Comparison of ENCODE assay signal across 19 cellular contexts in genomic region chr11:8221025-8221723, GRCh38. TPM values are rescaled to one million over a fixed set of nuclear protein-coding genes. Genes with fewer than 3 reads are reported as not detected.
A peak's percentile ranks its signal among the peaks of the same experiment; 100 is the strongest.
DNase-seq lines count a peak whose midpoint lies in the region; ATAC-seq, FAIRE-seq and TF ChIP-seq lines count a peak whose summit lies in the region.
"Had no signal": no experiment of that assay in that cellular context is flagged by ENCODE, and none has a peak within 500 bp of the region (broad histone marks: within the 10 kb centered on the region; RNA-seq: fewer than 3 reads in every experiment).

No MANE protein-coding gene starts in this region.

- no peak overlapping the region for H2BK15ac ChIP-seq in neuronal stem cell (ENCODE audit: low read length)

- H4K91ac ChIP-seq in neuronal stem cell (ENCODE audit: low read depth, low read length, poor library complexity), result no peak overlapping the region

- H3K4ac ChIP-seq in neuronal stem cell (ENCODE audit: low read length), result peak overlapping the region; percentile 17

- no peaks in the 10 kb centered on the region for H3F3A ChIP-seq in GM23248 (ENCODE audit: insufficient read depth)

- H3K9me3 Mint-ChIP-seq in progenitor cell of endocrine pancreas (ENCODE audit: low read depth), result no peaks in the 10 kb centered on the region
- H3K9me3 Mint-ChIP-seq in activated naive CD8-positive, alpha-beta T cell treated with anti-CD3 and anti-CD28 coated beads for 36 hours, result no peaks in the 10 kb centered on the region
- H3K9me3 Mint-ChIP-seq: CD4-positive, alpha-beta T cell had no signal

- no peak overlapping the region for H3K14ac ChIP-seq in neuronal stem cell (ENCODE audit: low read length)

- H3K4me3 Mint-ChIP-seq in progenitor cell of endocrine pancreas (ENCODE audit: low read depth), result no peak overlapping the region
- H3K4me3 Mint-ChIP-seq in activated naive CD8-positive, alpha-beta T cell treated with anti-CD3 and anti-CD28 coated beads for 36 hours, result no peak overlapping the region
- H3K4me3 Mint-ChIP-seq: B cell; CD4-positive, alpha-beta T cell had no signal

- 67 to 71% methylated on average over 9 of the region's 9 CpGs for WGBS in GM23248 (ENCODE audit: low coverage in 1 of 2, low lambda C conversion rate in 2 of 2, missing lambda C conversion rate in 2 of 2), 2 experiments
- no CpG with 5 or more reads among the region's 9 CpGs for WGBS in neuronal stem cell (ENCODE audit: extremely low coverage in 2 of 2, insufficient read length in 2 of 2, insufficient replicate concordance in 1 of 2), 2 donors

- H3K4me1 Mint-ChIP-seq in progenitor cell of endocrine pancreas (ENCODE audit: low read depth), result no peaks in the 10 kb centered on the region
- no peaks in the 10 kb centered on the region for H3K4me1 Mint-ChIP-seq in activated naive CD8-positive, alpha-beta T cell treated with anti-CD3 and anti-CD28 coated beads for 36 hours

- intact Hi-C loops in kidney (cut with DNase I) (loop anchor here (5.0 kb wide), 1 partner anchor 346 kb away; no protein-coding TSS in a partner anchor), upper lobe of right lung (cut with DNase I) (loop anchor here (10.0 kb wide), 1 partner anchor 344 kb away; no protein-coding TSS in a partner anchor)

- no peak overlapping the region for H2BK12ac ChIP-seq in neuronal stem cell (ENCODE audit: low read length)

- TF ChIP-seq CTCF in kidney (IDR thresholded peaks at IDR 0.05; ENCODE audit: borderline replicate concordance, extremely low read depth, insufficient read depth) (no peak), upper lobe of right lung (IDR thresholded peaks at IDR 0.05) (no peak), progenitor cell of endocrine pancreas (IDR thresholded peaks at IDR 0.05; ENCODE audit: unreplicated experiment) (no peak)

- H3K79me2 ChIP-seq in GM23248 (ENCODE audit: insufficient read depth), result no peaks in the 10 kb centered on the region

- H3K36me3 Mint-ChIP-seq in progenitor cell of endocrine pancreas (ENCODE audit: insufficient read depth), result no peaks in the 10 kb centered on the region
- no peaks in the 10 kb centered on the region for H3K36me3 Mint-ChIP-seq in activated naive CD8-positive, alpha-beta T cell treated with anti-CD3 and anti-CD28 coated beads for 36 hours

- H3K23ac ChIP-seq in neuronal stem cell (ENCODE audit: low read depth, low read length, poor library complexity), result no peak overlapping the region

- DNase-seq in GM23248 (peak; percentile 32), kidney (peak; percentile 34), neuronal stem cell (ENCODE audit: low spot score) (no peak), upper lobe of right lung (peak; percentile 51), progenitor cell of endocrine pancreas (ENCODE audit: low spot score, unreplicated experiment) (no peak)
- no peak for DNase-seq in activated naive CD8-positive, alpha-beta T cell treated with anti-CD3 and anti-CD28 coated beads for 36 hours
- DNase-seq: ACHN; C1 segment of cervical spinal cord; CD4-positive, alpha-beta T cell; DMS79; EL; GDM1; IMR-90 had no signal

- H2BK5ac ChIP-seq in neuronal stem cell (ENCODE audit: low read length), result no peak overlapping the region

- H2BK120ac ChIP-seq in neuronal stem cell (ENCODE audit: low read depth, low read length), result no peak overlapping the region

- FAIRE-seq in kidney (lab: Jason Lieb, UNC), result no peak
- FAIRE-seq: GM12892, H1 had no signal

- H3K18ac ChIP-seq in neuronal stem cell (ENCODE audit: low read length), result no peak overlapping the region

- no peaks in the 10 kb centered on the region for H3K9me3 ChIP-seq in GM23248 (ENCODE audit: low read depth)
- H3K9me3 ChIP-seq in kidney (ENCODE audit: control insufficient read depth in 1 of 2, low read length in 2 of 2), result no peaks in the 10 kb centered on the region
- H3K9me3 ChIP-seq in neuronal stem cell (replicated peaks in 1 of 2; ENCODE audit: control insufficient read depth in 2 of 2, insufficient read depth in 1 of 2, low read depth in 1 of 2, low read length in 2 of 2), result no peaks in the 10 kb centered on the region
- no peaks in the 10 kb centered on the region for H3K9me3 ChIP-seq in upper lobe of right lung

- no peak overlapping the region for H4K8ac ChIP-seq in neuronal stem cell (ENCODE audit: low read depth, low read length)

- no peaks in the 10 kb centered on the region for H4K20me1 ChIP-seq in GM23248 (ENCODE audit: insufficient read depth)

- H3K79me1 ChIP-seq in neuronal stem cell (ENCODE audit: low read depth, low read length), result no peaks in the 10 kb centered on the region

- H2AK5ac ChIP-seq in neuronal stem cell (ENCODE audit: low read depth, low read length), result no peak overlapping the region

- no peaks in the 10 kb centered on the region for H3K4me1 ChIP-seq in GM23248 (ENCODE audit: insufficient read depth)
- H3K4me1 ChIP-seq in kidney (ENCODE audit: control insufficient read depth in 1 of 2, insufficient read depth in 1 of 2, low read depth in 1 of 2, low read length in 2 of 2), result no peaks in the 10 kb centered on the region
- peaks cover 0 to 13% of the 10 kb centered on the region in 2 donors for H3K4me1 ChIP-seq in neuronal stem cell (ENCODE audit: control insufficient read depth in 2 of 2, insufficient read depth in 1 of 2, low read depth in 1 of 2, low read length in 2 of 2)
- no peaks in the 10 kb centered on the region for H3K4me1 ChIP-seq in upper lobe of right lung

- in situ Hi-C loops in GM23248 (cut with MboI), result no loop called here

- H3K4me2 ChIP-seq in GM23248 (ENCODE audit: unreplicated experiment) (no peak overlapping the region), neuronal stem cell (ENCODE audit: insufficient read depth, low read length, poor library complexity, severe bottlenecking) (no peak overlapping the region)

- H3K9ac ChIP-seq in GM23248 (no peak overlapping the region), kidney (ENCODE audit: low read length in 2 of 2) (no peak overlapping the region), neuronal stem cell (ENCODE audit: low read depth, low read length, poor library complexity) (no peak overlapping the region)

- no peaks in the 10 kb centered on the region for H3K36me3 ChIP-seq in GM23248 (ENCODE audit: low read depth)
- H3K36me3 ChIP-seq in kidney (ENCODE audit: control insufficient read depth in 1 of 2, insufficient read depth in 2 of 2, low read length in 2 of 2), result no peaks in the 10 kb centered on the region
- H3K36me3 ChIP-seq in neuronal stem cell (replicated peaks in 1 of 2; ENCODE audit: control insufficient read depth in 2 of 2, insufficient read depth in 2 of 2, low read length in 2 of 2), result no peaks in the 10 kb centered on the region
- H3K36me3 ChIP-seq in upper lobe of right lung, result no peaks in the 10 kb centered on the region

- H3K27me3 ChIP-seq in GM23248 (replicated peaks; ENCODE audit: insufficient read depth) (peaks cover 9% of the 10 kb centered on the region; the same call in 1 of the 2 replicates), neuronal stem cell (ENCODE audit: control insufficient read depth in 3 of 3, insufficient read depth in 3 of 3, low read depth in 1 of 3, low read length in 3 of 3) (peaks cover 0 to 18% (median 0%) of the 10 kb centered on the region in 3 experiments), upper lobe of right lung (no peaks in the 10 kb centered on the region)

- H3K9me2 ChIP-seq in GM23248 (ENCODE audit: insufficient read depth), result no peaks in the 10 kb centered on the region

- no peak overlapping the region for H3K27ac Mint-ChIP-seq in progenitor cell of endocrine pancreas
- H3K27ac Mint-ChIP-seq in activated naive CD8-positive, alpha-beta T cell treated with anti-CD3 and anti-CD28 coated beads for 36 hours, result no peak overlapping the region
- H3K27ac Mint-ChIP-seq: B cell; CD4-positive, alpha-beta T cell had no signal

- no peak overlapping the region for H2AFZ ChIP-seq in GM23248
- H2AFZ ChIP-seq in neuronal stem cell (ENCODE audit: low read length), result no peak overlapping the region

- no peak overlapping the region for H3K4me3 ChIP-seq in GM23248
- H3K4me3 ChIP-seq in kidney (ENCODE audit: low read length in 2 of 2), result no peak overlapping the region
- H3K4me3 ChIP-seq in neuronal stem cell (ENCODE audit: low read length in 2 of 2), result no peak overlapping the region
- no peak overlapping the region for H3K4me3 ChIP-seq in upper lobe of right lung

- ATAC-seq in upper lobe of right lung (no peak), HG02870 (IDR thresholded peaks at IDR 0.05; ENCODE audit: unreplicated experiment) (no peak)
- ATAC-seq: HCT116 had no signal

- H3K27ac ChIP-seq in GM23248, result no peak overlapping the region
- H3K27ac ChIP-seq in kidney (ENCODE audit: low read depth in 2 of 2, low read length in 2 of 2), result no peak overlapping the region
- H3K27ac ChIP-seq in neuronal stem cell (replicated peaks; ENCODE audit: low read length), result no peak overlapping the region
- no peak overlapping the region for H3K27ac ChIP-seq in upper lobe of right lung

- H3K27me3 Mint-ChIP-seq in progenitor cell of endocrine pancreas, result peaks cover 14% of the 10 kb centered on the region
- H3K27me3 Mint-ChIP-seq in activated naive CD8-positive, alpha-beta T cell treated with anti-CD3 and anti-CD28 coated beads for 36 hours, result no peaks in the 10 kb centered on the region
- H3K27me3 Mint-ChIP-seq: B cell had no signal

RNA-seq across cellular contexts. Expression of gene LMO1, which starts 42.5 kb away (rescaled TPM):
- total RNA-seq in GM23248 (2014; rRNA removed; shearing (Covaris generic)), result not detected in 2 replicates
- not detected in 2 replicates for polyA plus RNA-seq in GM23248 (2016; fragmentation: Nextera tagmentation; extraction: Ambion mirVana)
- total RNA-seq in kidney, result not detected
- 0.95 TPM for polyA plus RNA-seq in kidney (ENCODE audit: insufficient read depth, low read depth, low replicate concordance)
- 9.9 TPM for polyA plus RNA-seq in neuronal stem cell (2013, experiment 1 of 2)
- 9.4 TPM for polyA plus RNA-seq in neuronal stem cell (2013, experiment 2 of 2)
- not detected for total RNA-seq in upper lobe of right lung
- 0.43 and 0.84 TPM in 2 replicates for total RNA-seq in progenitor cell of endocrine pancreas
- total RNA-seq in activated naive CD8-positive, alpha-beta T cell treated with anti-CD3 and anti-CD28 coated beads for 36 hours, result not detected
- total RNA-seq: B cell; CD4-positive, alpha-beta T cell; H1; HT-29; IMR-90 had no signal
- polyA plus RNA-seq: IMR-90 had no signal

RNA-seq across cellular contexts. Expression of gene RIC3, which starts 52.3 kb away (rescaled TPM):
- not detected in 2 replicates for total RNA-seq in GM23248 (2014; rRNA removed; shearing (Covaris generic))
- polyA plus RNA-seq in GM23248 (2016; fragmentation: Nextera tagmentation; extraction: Ambion mirVana) (0.06 and 0.11 TPM in 2 replicates), kidney (ENCODE audit: insufficient read depth, low read depth, low replicate concordance) (10.5 TPM)
- total RNA-seq in kidney (30.7 TPM), upper lobe of right lung (12.9 TPM), progenitor cell of endocrine pancreas (23.1 and 23.4 TPM in 2 replicates)
- polyA plus RNA-seq in neuronal stem cell (2013, experiment 1 of 2), result 12.4 TPM
- 12.3 TPM for polyA plus RNA-seq in neuronal stem cell (2013, experiment 2 of 2)
- total RNA-seq in activated naive CD8-positive, alpha-beta T cell treated with anti-CD3 and anti-CD28 coated beads for 36 hours, result 10 to 100 TPM in 1 of 2 experiments, 1 to 10 TPM in 1; 9.4 to 11.7 TPM
- total RNA-seq: HT-29, IMR-90 had no signal
- polyA plus RNA-seq: IMR-90 had no signal

Comparison
In these comparisons a context has a peak if more than half of its experiments do, and no peak if none do; other contexts are left out.
1. DNase-seq: peak in GM23248 (single experiment), kidney (single experiment) and upper lobe of right lung (single experiment); none in neuronal stem cell (single experiment), progenitor cell of endocrine pancreas (single experiment) and activated naive CD8-positive, alpha-beta T cell treated with anti-CD3 and anti-CD28 coated beads for 36 hours (single experiment).
2. RNA of gene RIC3, which starts 52.3 kb away (total RNA-seq): 30.7 TPM in kidney (single experiment), 23.1 to 23.4 TPM in progenitor cell of endocrine pancreas, 12.9 TPM in upper lobe of right lung (single experiment) and 9.4 to 11.7 TPM in activated naive CD8-positive, alpha-beta T cell treated with anti-CD3 and anti-CD28 coated beads for 36 hours; not detected in GM23248; every median in the first group is over 10 times any median in the second.